1 cellular context compared by ENCODE assay signal in the genomic region with DNA sequence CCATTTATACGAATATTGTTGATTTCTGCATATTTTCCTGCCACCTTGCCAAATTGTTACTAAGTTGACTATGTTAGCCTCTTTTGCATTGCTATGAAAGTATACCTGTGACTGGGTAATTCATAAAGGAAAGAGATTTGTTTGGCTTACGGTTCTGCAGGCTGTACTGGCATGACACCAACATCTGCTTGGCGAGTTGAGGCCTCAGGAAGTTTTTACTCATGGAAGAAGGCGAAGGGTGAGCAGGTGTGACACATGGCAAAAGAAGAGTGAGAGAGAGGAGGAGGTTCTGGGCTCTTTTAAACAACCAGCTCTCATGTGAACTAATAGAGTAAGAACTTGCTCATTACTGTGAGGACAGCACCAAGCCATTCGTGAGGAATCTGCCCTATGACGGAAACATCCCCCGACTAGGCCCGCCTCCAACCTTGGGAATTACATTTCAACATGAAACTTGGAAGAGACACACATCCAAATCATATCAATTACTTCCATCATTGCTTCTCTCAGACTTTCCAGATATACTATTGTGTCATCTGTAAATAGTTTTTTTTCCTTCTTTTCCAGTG.
TF ChIP-seq lines count a peak whose summit lies in the region.

No MANE protein-coding gene starts in this region.

TF ChIP-seq in GM23338, 12 proteins besides CTCF, POLR2A, EP300 and RAD21 (continued from another document):
- no peak for TF ChIP-seq ZNF331 (CRISPR knock-in tag; IDR thresholded peaks at IDR 0.05; ENCODE audit: low read depth)
- TF ChIP-seq EZH2 (IDR thresholded peaks at IDR 0.05; ENCODE audit: low read depth, unreplicated experiment): no peak
- no peak for TF ChIP-seq STAT1 (IDR thresholded peaks at IDR 0.05; ENCODE audit: unreplicated experiment)
- no peak for TF ChIP-seq ETS1 (IDR thresholded peaks at IDR 0.05)
- TF ChIP-seq EZH2phosphoT487 (IDR thresholded peaks at IDR 0.05; ENCODE audit: unreplicated experiment): no peak
- no peak for TF ChIP-seq CREB1 (CRISPR knock-in tag; IDR thresholded peaks at IDR 0.05; ENCODE audit: low read depth)
- TF ChIP-seq, protein P1, sequence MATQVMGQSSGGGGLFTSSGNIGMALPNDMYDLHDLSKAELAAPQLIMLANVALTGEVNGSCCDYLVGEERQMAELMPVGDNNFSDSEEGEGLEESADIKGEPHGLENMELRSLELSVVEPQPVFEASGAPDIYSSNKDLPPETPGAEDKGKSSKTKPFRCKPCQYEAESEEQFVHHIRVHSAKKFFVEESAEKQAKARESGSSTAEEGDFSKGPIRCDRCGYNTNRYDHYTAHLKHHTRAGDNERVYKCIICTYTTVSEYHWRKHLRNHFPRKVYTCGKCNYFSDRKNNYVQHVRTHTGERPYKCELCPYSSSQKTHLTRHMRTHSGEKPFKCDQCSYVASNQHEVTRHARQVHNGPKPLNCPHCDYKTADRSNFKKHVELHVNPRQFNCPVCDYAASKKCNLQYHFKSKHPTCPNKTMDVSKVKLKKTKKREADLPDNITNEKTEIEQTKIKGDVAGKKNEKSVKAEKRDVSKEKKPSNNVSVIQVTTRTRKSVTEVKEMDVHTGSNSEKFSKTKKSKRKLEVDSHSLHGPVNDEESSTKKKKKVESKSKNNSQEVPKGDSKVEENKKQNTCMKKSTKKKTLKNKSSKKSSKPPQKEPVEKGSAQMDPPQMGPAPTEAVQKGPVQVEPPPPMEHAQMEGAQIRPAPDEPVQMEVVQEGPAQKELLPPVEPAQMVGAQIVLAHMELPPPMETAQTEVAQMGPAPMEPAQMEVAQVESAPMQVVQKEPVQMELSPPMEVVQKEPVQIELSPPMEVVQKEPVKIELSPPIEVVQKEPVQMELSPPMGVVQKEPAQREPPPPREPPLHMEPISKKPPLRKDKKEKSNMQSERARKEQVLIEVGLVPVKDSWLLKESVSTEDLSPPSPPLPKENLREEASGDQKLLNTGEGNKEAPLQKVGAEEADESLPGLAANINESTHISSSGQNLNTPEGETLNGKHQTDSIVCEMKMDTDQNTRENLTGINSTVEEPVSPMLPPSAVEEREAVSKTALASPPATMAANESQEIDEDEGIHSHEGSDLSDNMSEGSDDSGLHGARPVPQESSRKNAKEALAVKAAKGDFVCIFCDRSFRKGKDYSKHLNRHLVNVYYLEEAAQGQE (IDR thresholded peaks at IDR 0.05; ENCODE audit: unreplicated experiment): no peak
- TF ChIP-seq, protein P2, sequence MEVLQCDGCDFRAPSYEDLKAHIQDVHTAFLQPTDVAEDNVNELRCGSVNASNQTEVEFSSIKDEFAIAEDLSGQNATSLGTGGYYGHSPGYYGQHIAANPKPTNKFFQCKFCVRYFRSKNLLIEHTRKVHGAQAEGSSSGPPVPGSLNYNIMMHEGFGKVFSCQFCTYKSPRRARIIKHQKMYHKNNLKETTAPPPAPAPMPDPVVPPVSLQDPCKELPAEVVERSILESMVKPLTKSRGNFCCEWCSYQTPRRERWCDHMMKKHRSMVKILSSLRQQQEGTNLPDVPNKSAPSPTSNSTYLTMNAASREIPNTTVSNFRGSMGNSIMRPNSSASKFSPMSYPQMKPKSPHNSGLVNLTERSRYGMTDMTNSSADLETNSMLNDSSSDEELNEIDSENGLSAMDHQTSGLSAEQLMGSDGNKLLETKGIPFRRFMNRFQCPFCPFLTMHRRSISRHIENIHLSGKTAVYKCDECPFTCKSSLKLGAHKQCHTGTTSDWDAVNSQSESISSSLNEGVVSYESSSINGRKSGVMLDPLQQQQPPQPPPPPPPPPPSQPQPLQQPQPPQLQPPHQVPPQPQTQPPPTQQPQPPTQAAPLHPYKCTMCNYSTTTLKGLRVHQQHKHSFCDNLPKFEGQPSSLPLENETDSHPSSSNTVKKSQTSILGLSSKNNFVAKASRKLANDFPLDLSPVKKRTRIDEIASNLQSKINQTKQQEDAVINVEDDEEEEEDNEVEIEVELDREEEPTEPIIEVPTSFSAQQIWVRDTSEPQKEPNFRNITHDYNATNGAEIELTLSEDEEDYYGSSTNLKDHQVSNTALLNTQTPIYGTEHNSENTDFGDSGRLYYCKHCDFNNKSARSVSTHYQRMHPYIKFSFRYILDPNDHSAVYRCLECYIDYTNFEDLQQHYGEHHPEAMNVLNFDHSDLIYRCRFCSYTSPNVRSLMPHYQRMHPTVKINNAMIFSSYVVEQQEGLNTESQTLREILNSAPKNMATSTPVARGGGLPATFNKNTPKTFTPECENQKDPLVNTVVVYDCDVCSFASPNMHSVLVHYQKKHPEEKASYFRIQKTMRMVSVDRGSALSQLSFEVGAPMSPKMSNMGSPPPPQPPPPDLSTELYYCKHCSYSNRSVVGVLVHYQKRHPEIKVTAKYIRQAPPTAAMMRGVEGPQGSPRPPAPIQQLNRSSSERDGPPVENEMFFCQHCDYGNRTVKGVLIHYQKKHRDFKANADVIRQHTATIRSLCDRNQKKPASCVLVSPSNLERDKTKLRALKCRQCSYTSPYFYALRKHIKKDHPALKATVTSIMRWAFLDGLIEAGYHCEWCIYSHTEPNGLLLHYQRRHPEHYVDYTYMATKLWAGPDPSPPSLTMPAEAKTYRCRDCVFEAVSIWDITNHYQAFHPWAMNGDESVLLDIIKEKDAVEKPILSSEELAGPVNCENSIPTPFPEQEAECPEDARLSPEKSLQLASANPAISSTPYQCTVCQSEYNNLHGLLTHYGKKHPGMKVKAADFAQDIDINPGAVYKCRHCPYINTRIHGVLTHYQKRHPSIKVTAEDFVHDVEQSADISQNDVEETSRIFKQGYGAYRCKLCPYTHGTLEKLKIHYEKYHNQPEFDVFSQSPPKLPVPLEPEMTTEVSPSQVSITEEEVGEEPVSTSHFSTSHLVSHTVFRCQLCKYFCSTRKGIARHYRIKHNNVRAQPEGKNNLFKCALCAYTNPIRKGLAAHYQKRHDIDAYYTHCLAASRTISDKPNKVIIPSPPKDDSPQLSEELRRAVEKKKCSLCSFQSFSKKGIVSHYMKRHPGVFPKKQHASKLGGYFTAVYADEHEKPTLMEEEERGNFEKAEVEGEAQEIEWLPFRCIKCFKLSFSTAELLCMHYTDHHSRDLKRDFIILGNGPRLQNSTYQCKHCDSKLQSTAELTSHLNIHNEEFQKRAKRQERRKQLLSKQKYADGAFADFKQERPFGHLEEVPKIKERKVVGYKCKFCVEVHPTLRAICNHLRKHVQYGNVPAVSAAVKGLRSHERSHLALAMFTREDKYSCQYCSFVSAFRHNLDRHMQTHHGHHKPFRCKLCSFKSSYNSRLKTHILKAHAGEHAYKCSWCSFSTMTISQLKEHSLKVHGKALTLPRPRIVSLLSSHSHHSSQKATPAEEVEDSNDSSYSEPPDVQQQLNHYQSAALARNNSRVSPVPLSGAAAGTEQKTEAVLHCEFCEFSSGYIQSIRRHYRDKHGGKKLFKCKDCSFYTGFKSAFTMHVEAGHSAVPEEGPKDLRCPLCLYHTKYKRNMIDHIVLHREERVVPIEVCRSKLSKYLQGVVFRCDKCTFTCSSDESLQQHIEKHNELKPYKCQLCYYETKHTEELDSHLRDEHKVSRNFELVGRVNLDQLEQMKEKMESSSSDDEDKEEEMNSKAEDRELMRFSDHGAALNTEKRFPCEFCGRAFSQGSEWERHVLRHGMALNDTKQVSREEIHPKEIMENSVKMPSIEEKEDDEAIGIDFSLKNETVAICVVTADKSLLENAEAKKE (CRISPR knock-in tag; IDR thresholded peaks at IDR 0.05): no peak
- TF ChIP-seq NANOG (IDR thresholded peaks at IDR 0.05; ENCODE audit: borderline replicate concordance): no peak
- TF ChIP-seq JUNB (IDR thresholded peaks at IDR 0.05; ENCODE audit: unreplicated experiment): no peak
- no peak for TF ChIP-seq ZNF114 (CRISPR knock-in tag; IDR thresholded peaks at IDR 0.05)
